ENCODE assay signal across 8 cellular contexts in the genomic region with DNA sequence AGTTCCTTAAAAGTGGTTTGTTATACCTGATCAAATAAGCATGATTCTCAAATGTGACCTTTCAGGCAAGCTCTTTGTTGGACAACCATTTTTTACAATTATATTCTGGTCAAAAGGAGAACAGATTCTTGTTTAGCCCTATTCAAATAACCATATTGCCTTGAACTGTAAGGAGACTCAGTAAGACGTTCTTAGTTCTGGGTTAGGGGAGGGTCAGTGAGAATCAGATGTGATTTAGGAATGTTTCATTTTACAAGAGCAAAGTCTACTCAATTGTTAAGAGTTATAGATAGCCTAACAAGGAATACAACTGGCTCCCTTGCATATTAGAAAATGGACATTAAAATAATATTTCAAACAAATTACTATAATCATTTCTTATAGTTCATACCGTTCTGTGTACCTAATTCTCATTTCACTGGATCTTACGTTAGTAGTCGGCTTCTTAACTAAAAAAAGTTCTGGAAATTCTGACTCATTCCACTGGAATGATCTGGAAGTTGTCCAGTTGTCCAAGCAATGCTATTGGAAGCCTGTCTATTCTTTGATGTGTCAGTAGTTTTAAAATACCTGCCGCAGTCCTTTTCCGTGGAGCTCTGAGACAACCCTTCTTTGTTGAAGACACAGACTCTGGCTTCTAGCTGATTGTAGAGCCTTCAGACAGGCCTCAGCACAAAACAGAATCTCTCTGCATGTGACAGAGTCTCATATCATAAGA.
DNase-seq lines count a peak whose midpoint lies in the region; FAIRE-seq and TF ChIP-seq lines count a peak whose summit lies in the region.

No MANE protein-coding gene starts in this region.

- TF ChIP-seq CTCF in OCI-LY7 (conservative IDR thresholded peaks at IDR 0.05; ENCODE audit: low read length) (no peak), epithelial cell of esophagus (IDR thresholded peaks at IDR 0.05; ENCODE audit: insufficient read depth, low read depth, low read length, missing control alignments) (no peak)

- intact Hi-C loops in OCI-LY7 (cut with micrococcal nuclease; ENCODE audit: unreplicated experiment): no loop called here

- 11% methylated on average over 5 of the region's 6 CpGs for WGBS in mesenchymal stem cell

- H3K79me1 ChIP-seq in mesenchymal stem cell (replicated peaks; ENCODE audit: low read length, poor library complexity, severe bottlenecking): peaks cover 24% of the 10 kb centered on the region

- no peaks in the 10 kb centered on the region for H3K27me3 ChIP-seq in mesenchymal stem cell (ENCODE audit: control insufficient read depth in 1 of 2, insufficient read depth in 1 of 2, low read length in 2 of 2)
- H3K27me3 ChIP-seq in effector memory CD4-positive, alpha-beta T cell (replicated peaks; ENCODE audit: control insufficient read depth, insufficient read depth, low read length, poor library complexity, severe bottlenecking): no peaks in the 10 kb centered on the region

- H3K4me2 ChIP-seq in OCI-LY7 (ENCODE audit: low read length) (no peak overlapping the region), mesenchymal stem cell (ENCODE audit: low read length, poor library complexity, severe bottlenecking) (peak overlapping the region; percentile 37)

- no peak overlapping the region for H3K4ac ChIP-seq in mesenchymal stem cell (ENCODE audit: low read depth in 1 of 2, low read length in 2 of 2)

- no peaks in the 10 kb centered on the region; the same call in 1 of the 2 replicates for H4K20me1 ChIP-seq in OCI-LY7 (ENCODE audit: insufficient read depth, low read length)

- H3K36me3 ChIP-seq in OCI-LY7 (ENCODE audit: insufficient read depth, low read length) (peaks cover 28% of the 10 kb centered on the region), mesenchymal stem cell (ENCODE audit: control insufficient read depth in 1 of 2, insufficient read depth in 2 of 2, low read depth in 1 of 2, low read length in 2 of 2) (no peaks in the 10 kb centered on the region)
- H3K36me3 ChIP-seq in effector memory CD4-positive, alpha-beta T cell (ENCODE audit: control insufficient read depth, insufficient read depth, low read length): no peaks in the 10 kb centered on the region

- H3K27ac ChIP-seq in OCI-LY7 (ENCODE audit: low read depth, low read length, poor library complexity, severe bottlenecking) (no peak overlapping the region), mesenchymal stem cell (ENCODE audit: low read length, poor library complexity, severe bottlenecking) (peak overlapping the region; percentile 83)
- no peak overlapping the region for H3K27ac ChIP-seq in effector memory CD4-positive, alpha-beta T cell (ENCODE audit: insufficient read depth, low read length, poor library complexity, severe bottlenecking)

- H3K4me3 ChIP-seq in OCI-LY7 (ENCODE audit: low read depth, low read length, poor library complexity, severe bottlenecking) (no peak overlapping the region), epithelial cell of esophagus (ENCODE audit: low read length) (no peak overlapping the region), mesenchymal stem cell (ENCODE audit: insufficient read depth in 1 of 2, low read depth in 1 of 2, low read length in 2 of 2) (peak overlapping the region in 1 of 2 experiments; percentile 36)
- H3K4me3 ChIP-seq in effector memory CD4-positive, alpha-beta T cell (ENCODE audit: insufficient read depth, low read depth, low read length, poor library complexity, severe bottlenecking): no peak overlapping the region

- H2AFZ ChIP-seq in OCI-LY7 (ENCODE audit: low read length) (no peak overlapping the region), mesenchymal stem cell (ENCODE audit: low read depth, low read length) (no peak overlapping the region)

- H2BK12ac ChIP-seq in mesenchymal stem cell (ENCODE audit: low read length in 2 of 2): no peak overlapping the region

- no peak overlapping the region for H3K23ac ChIP-seq in mesenchymal stem cell (ENCODE audit: low read length in 2 of 2)

- H3K9ac ChIP-seq in mesenchymal stem cell (ENCODE audit: low read length): peak overlapping the region; percentile 83

- no peak overlapping the region for H2BK15ac ChIP-seq in mesenchymal stem cell (ENCODE audit: low read depth, poor library complexity, severe bottlenecking)

- H3K79me2 ChIP-seq in OCI-LY7 (ENCODE audit: insufficient read depth, low read depth, low read length): no peaks in the 10 kb centered on the region

- H2BK120ac ChIP-seq in mesenchymal stem cell (ENCODE audit: low read depth, low read length): no peak overlapping the region

- H3K9me3 ChIP-seq in OCI-LY7 (ENCODE audit: low read length) (no peaks in the 10 kb centered on the region), mesenchymal stem cell (ENCODE audit: control insufficient read depth, low read length) (no peaks in the 10 kb centered on the region)
- H3K9me3 ChIP-seq in effector memory CD4-positive, alpha-beta T cell (ENCODE audit: control insufficient read depth, low read length): no peaks in the 10 kb centered on the region

- CTCF ChIA-PET in OCI-LY7 (lab: Charles Lee; ENCODE audit: unreplicated experiment): no interaction called here

- no peaks in the 10 kb centered on the region for H3K9me2 ChIP-seq in OCI-LY7 (ENCODE audit: insufficient read depth, low read length)

- H3K4me1 ChIP-seq in OCI-LY7 (ENCODE audit: insufficient read depth, low read length, poor library complexity, severe bottlenecking) (no peaks in the 10 kb centered on the region), mesenchymal stem cell (ENCODE audit: control insufficient read depth, insufficient read depth, low read depth, low read length) (peaks cover 3% of the 10 kb centered on the region)
- H3K4me1 ChIP-seq in effector memory CD4-positive, alpha-beta T cell (ENCODE audit: control insufficient read depth, insufficient read depth, low read length, poor library complexity, severe bottlenecking): no peaks in the 10 kb centered on the region

- POLR2A ChIA-PET in OCI-LY7 (lab: Charles Lee): no interaction called here

- peak; percentile 46 for FAIRE-seq in urothelium cell line (lab: Jason Lieb, UNC)
- FAIRE-seq in GM12891 (lab: Jason Lieb, UNC): no peak

- H4K8ac ChIP-seq in mesenchymal stem cell (ENCODE audit: low read length): no peak overlapping the region

- TF ChIP-seq POLR2A in GM12891 (IDR thresholded peaks at IDR 0.05; ENCODE audit: low read depth, low read length): no peak

- TSS peak; percentile 7 for BruUV-seq in OCI-LY7 (replicated peaks; lab: Mats Ljungman, UMichigan)

- H2BK5ac ChIP-seq in mesenchymal stem cell (ENCODE audit: low read depth, low read length, poor library complexity, severe bottlenecking): no peak overlapping the region

- no peak overlapping the region for H2AK5ac ChIP-seq in mesenchymal stem cell (ENCODE audit: low read length, severe bottlenecking)

- no peak overlapping the region for H3K18ac ChIP-seq in mesenchymal stem cell (ENCODE audit: low read depth in 1 of 2, low read length in 2 of 2)

- DNase-seq in OCI-LY7 (ENCODE audit: low spot score) (no peak), epithelial cell of esophagus (ENCODE audit: low read depth) (peak; percentile 88), mesenchymal stem cell (peak; percentile 88), urothelium cell line (ENCODE audit: low spot score) (peak; percentile 88), ecto neural progenitor cell (ENCODE audit: low spot score) (no peak), HUDEP-2 (lab: John Stamatoyannopoulos, UW; ENCODE audit: unreplicated experiment in 76 of 76) (no peak), GM12891 (ENCODE audit: insufficient read length, low spot score) (no peak)
- DNase-seq in effector memory CD4-positive, alpha-beta T cell: no peak

- no peak overlapping the region for H4K91ac ChIP-seq in mesenchymal stem cell (ENCODE audit: low read length)

- H3K14ac ChIP-seq in mesenchymal stem cell (ENCODE audit: low read length in 2 of 2): no peak overlapping the region

TF ChIP-seq in GM12891, 5 proteins besides CTCF, POLR2A, EP300 and RAD21:
- no peak for TF ChIP-seq PAX5 (IDR thresholded peaks at IDR 0.05; ENCODE audit: insufficient read depth, low read length, severe bottlenecking)
- TF ChIP-seq POLR2AphosphoS5 (IDR thresholded peaks at IDR 0.05; ENCODE audit: low read depth, low read length): no peak
- TF ChIP-seq SPI1 (IDR thresholded peaks at IDR 0.05; ENCODE audit: low read depth, low read length): no peak
- TF ChIP-seq TAF1 (IDR thresholded peaks at IDR 0.05; ENCODE audit: low read depth, low read length): no peak
- no peak for TF ChIP-seq POU2F2 (IDR thresholded peaks at IDR 0.05; ENCODE audit: low read depth, low read length)

Comparison
In these comparisons a context has a peak if more than half of its experiments do, and no peak if none do; other contexts are left out.
1. DNase-seq: peak in epithelial cell of esophagus (single experiment), mesenchymal stem cell (single experiment) and urothelium cell line (single experiment); none in OCI-LY7 (single experiment), ecto neural progenitor cell (single experiment), HUDEP-2 (0 of 76), effector memory CD4-positive, alpha-beta T cell (0 of 3) and GM12891 (single experiment).